ENCODE assay signal across 16 cellular contexts in the genomic region with DNA sequence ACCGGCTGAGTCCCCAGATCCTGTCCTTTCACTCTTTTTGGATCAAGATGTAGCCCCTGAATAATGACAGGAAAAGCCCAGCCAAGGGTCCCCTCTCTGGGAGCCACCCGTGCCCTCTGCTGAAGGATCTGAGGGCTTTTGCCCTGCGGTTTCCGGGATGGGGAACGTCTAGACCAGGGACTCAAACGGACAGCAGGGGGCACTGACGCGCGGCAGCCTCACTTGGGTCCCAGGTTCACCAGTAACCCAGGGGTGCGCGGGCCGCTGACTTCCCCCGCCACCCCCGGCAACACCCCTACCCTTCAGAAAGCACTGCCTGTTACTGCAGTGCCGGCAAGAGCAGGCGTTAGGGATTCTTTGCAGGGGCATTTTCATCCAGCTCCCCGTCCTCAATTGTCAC.
A peak's percentile ranks its signal among the peaks of the same experiment; 100 is the strongest.
DNase-seq lines count a peak whose midpoint lies in the region; ATAC-seq, FAIRE-seq and TF ChIP-seq lines count a peak whose summit lies in the region.
"Had no signal": no experiment of that assay in that cellular context is flagged by ENCODE, and none has a peak within 500 bp of the region (broad histone marks: within the 10 kb centered on the region; RNA-seq: fewer than 3 reads in every experiment).

No MANE protein-coding gene starts in this region.

- H3K27me3 Mint-ChIP-seq in activated CD8-positive, alpha-beta T cell treated with anti-CD3 and anti-CD28 coated beads for 36 hours: peaks cover 2% of the 10 kb centered on the region
- H3K27me3 Mint-ChIP-seq in activated CD8-positive, alpha-beta T cell treated with anti-CD3 and anti-CD28 coated beads, Interleukin-2, amount 10 ng/mL, durations not matched to agents 7 days and 5 days (ENCODE audit: low read depth): no peaks in the 10 kb centered on the region

- H3K27ac Mint-ChIP-seq in activated CD8-positive, alpha-beta T cell treated with anti-CD3 and anti-CD28 coated beads for 36 hours: no peak overlapping the region
- no peak overlapping the region for H3K27ac Mint-ChIP-seq in activated CD8-positive, alpha-beta T cell treated with anti-CD3 and anti-CD28 coated beads, Interleukin-2, amount 10 ng/mL, durations not matched to agents 7 days and 5 days
- H3K27ac Mint-ChIP-seq: activated T-helper 2 cell treated with anti-CD3 and anti-CD28 coated beads, Interferon-gamma antibody, Interleukin-2, Interleukin-4, amounts not matched to agents 10 μg/mL and 5 μg/mL and 100 μg/mL, durations not matched to agents 14 hours and 24 hours and 36 hours; CD8-positive, alpha-beta T cell; natural killer cell; stimulated activated naive CD8-positive, alpha-beta T cell treated with anti-CD3 and anti-CD28 coated beads, Interleukin-15, amount 100 ng/mL, for 72 hours had no signal

- H3K9ac ChIP-seq in MM.1S (ENCODE audit: low read length) (no peak overlapping the region), endothelial cell of umbilical vein (replicated peaks; ENCODE audit: extremely low read depth, insufficient read depth, low read length) (no peak overlapping the region)

- no peak overlapping the region for H3K4me3 Mint-ChIP-seq in activated CD8-positive, alpha-beta T cell treated with anti-CD3 and anti-CD28 coated beads for 36 hours
- H3K4me3 Mint-ChIP-seq in activated CD8-positive, alpha-beta T cell treated with anti-CD3 and anti-CD28 coated beads, Interleukin-2, amount 10 ng/mL, durations not matched to agents 7 days and 5 days: no peak overlapping the region
- H3K4me3 Mint-ChIP-seq: CD8-positive, alpha-beta T cell; natural killer cell; stimulated activated naive CD8-positive, alpha-beta T cell treated with anti-CD3 and anti-CD28 coated beads, Interleukin-15, amount 100 ng/mL, for 72 hours had no signal

- dilution Hi-C loops in endothelial cell of umbilical vein (cut with MboI; ENCODE audit: extremely low pct_ligation_motif_present, low sequenced_read_pairs): no loop called here

- intact Hi-C loops in activated CD8-positive, alpha-beta T cell treated with anti-CD3 and anti-CD28 coated beads for 36 hours (cut with micrococcal nuclease): no loop called here
- intact Hi-C loops in endothelial cell of umbilical vein (cut with micrococcal nuclease) (no loop called here), spleen (cut with DNase I; ENCODE audit: low total_unique reads) (no loop called here)

- TF ChIP-seq POLR2A in endothelial cell of umbilical vein (IDR thresholded peaks at IDR 0.05; ENCODE audit: low read depth, low read length) (no peak), spleen (IDR thresholded peaks at IDR 0.05) (no peak)

- H3K4me1 ChIP-seq in MM.1S (ENCODE audit: low read length): no peaks in the 10 kb centered on the region
- peaks cover 5% of the 10 kb centered on the region for H3K4me1 ChIP-seq in endothelial cell of umbilical vein (ENCODE audit: control insufficient read depth, extremely low read depth, insufficient read depth, low read length)
- H3K4me1 ChIP-seq in spleen: peaks cover 0 to 51% (median 28%) of the 10 kb centered on the region in 6 donors

- no TSS peak for BruUV-seq in endothelial cell of umbilical vein (replicated peaks; lab: Mats Ljungman, UMichigan)

- H3K36me3 Mint-ChIP-seq in activated CD8-positive, alpha-beta T cell treated with anti-CD3 and anti-CD28 coated beads for 36 hours (ENCODE audit: low read depth): no peaks in the 10 kb centered on the region
- no peaks in the 10 kb centered on the region for H3K36me3 Mint-ChIP-seq in activated CD8-positive, alpha-beta T cell treated with anti-CD3 and anti-CD28 coated beads, Interleukin-2, amount 10 ng/mL, durations not matched to agents 7 days and 5 days (ENCODE audit: low read depth)
- H3K36me3 Mint-ChIP-seq: CD8-positive, alpha-beta T cell; natural killer cell had no signal

- H3K4me1 Mint-ChIP-seq in activated CD8-positive, alpha-beta T cell treated with anti-CD3 and anti-CD28 coated beads for 36 hours (ENCODE audit: low read depth): no peaks in the 10 kb centered on the region
- no peaks in the 10 kb centered on the region for H3K4me1 Mint-ChIP-seq in activated CD8-positive, alpha-beta T cell treated with anti-CD3 and anti-CD28 coated beads, Interleukin-2, amount 10 ng/mL, durations not matched to agents 7 days and 5 days (ENCODE audit: low read depth)
- H3K4me1 Mint-ChIP-seq: natural killer cell had no signal

- POLR2A ChIA-PET in activated CD8-positive, alpha-beta T cell treated with anti-CD3 and anti-CD28 coated beads for 36 hours (lab: Charles Lee): no interaction called here
- POLR2A ChIA-PET in activated CD8-positive, alpha-beta T cell treated with anti-CD3 and anti-CD28 coated beads, Interleukin-2, amount 10 ng/mL, durations not matched to agents 7 days and 5 days (lab: Charles Lee): no interaction called here
- POLR2A ChIA-PET in endothelial cell of umbilical vein (lab: Charles Lee): no interaction called here

- peak; percentile 27 for TF ChIP-seq CTCF in activated CD8-positive, alpha-beta T cell treated with anti-CD3 and anti-CD28 coated beads for 36 hours (IDR thresholded peaks at IDR 0.05)
- TF ChIP-seq CTCF in MM.1S (IDR thresholded peaks at IDR 0.05; ENCODE audit: low read length) (peak; percentile 37), endothelial cell of umbilical vein (IDR thresholded peaks at IDR 0.05; ENCODE audit: extremely low read depth in 1 of 2, insufficient read depth in 1 of 2, low read depth in 1 of 2, low read length in 2 of 2) (peak; percentile 11 to 39), spleen (IDR thresholded peaks at IDR 0.05 in 8 of 11, conservative IDR thresholded peaks at IDR 0.05 in 3 of 11) (peak in 7 of 11 experiments; percentile 8 to 56 (median 37))

- CTCF ChIA-PET in activated CD8-positive, alpha-beta T cell treated with anti-CD3 and anti-CD28 coated beads for 36 hours (lab: Charles Lee): interaction anchor here (0.8 to 1.3 kb wide), 2 partner anchors 77 to 332 kb away, joined by 3 to 4 read pairs; no protein-coding TSS in a partner anchor
- CTCF ChIA-PET in activated CD8-positive, alpha-beta T cell treated with anti-CD3 and anti-CD28 coated beads, Interleukin-2, amount 10 ng/mL, durations not matched to agents 7 days and 5 days (lab: Charles Lee): no interaction called here
- CTCF ChIA-PET in endothelial cell of umbilical vein (lab: Charles Lee): interaction anchor here (1.0 to 2.2 kb wide), 3 partner anchors 10 to 332 kb away, joined by 3 to 5 read pairs (median 4); no protein-coding TSS in a partner anchor

- H4K20me1 ChIP-seq in MM.1S (ENCODE audit: insufficient read depth, low read length): no peaks in the 10 kb centered on the region
- no peaks in the 10 kb centered on the region for H4K20me1 ChIP-seq in endothelial cell of umbilical vein (replicated peaks; ENCODE audit: control insufficient read depth, extremely low read depth, insufficient read depth, low read length)

- no peak for ATAC-seq in activated CD8-positive, alpha-beta T cell treated with anti-CD3 and anti-CD28 coated beads for 36 hours
- no peak for ATAC-seq in activated CD8-positive, alpha-beta T cell treated with anti-CD3 and anti-CD28 coated beads, Interleukin-2, amount 10 ng/mL, durations not matched to agents 7 days and 5 days
- ATAC-seq in GM21381 (IDR thresholded peaks at IDR 0.05; ENCODE audit: unreplicated experiment): no peak
- ATAC-seq: CD8-positive, alpha-beta T cell; natural killer cell; stimulated activated naive CD8-positive, alpha-beta T cell treated with anti-CD3 and anti-CD28 coated beads, Interleukin-15, amount 100 ng/mL, for 72 hours had no signal

- H3K36me3 ChIP-seq in MM.1S (replicated peaks; ENCODE audit: insufficient read depth, low read length): no peaks in the 10 kb centered on the region
- H3K36me3 ChIP-seq in endothelial cell of umbilical vein (ENCODE audit: control insufficient read depth in 2 of 2, extremely low read depth in 1 of 2, insufficient read depth in 2 of 2, low read length in 2 of 2): peaks cover 0 to 20% of the 10 kb centered on the region in 2 experiments
- H3K36me3 ChIP-seq in spleen: peaks cover 0 to 10% (median 0%) of the 10 kb centered on the region in 6 donors

- H3K9me2 ChIP-seq in MM.1S (replicated peaks; ENCODE audit: insufficient read depth, low read length): no peaks in the 10 kb centered on the region

- H3F3A ChIP-seq in MM.1S (ENCODE audit: insufficient read depth, low read length): no peaks in the 10 kb centered on the region

- WGBS in spleen, 5 donors: 52 to 96% (median 71%) methylated on average over 5 to 17 of the region's 17 CpGs

- H3K79me2 ChIP-seq in MM.1S (ENCODE audit: low read length) (no peaks in the 10 kb centered on the region), endothelial cell of umbilical vein (ENCODE audit: control insufficient read depth, insufficient read depth, low read length) (no peaks in the 10 kb centered on the region)

- H3K27ac ChIP-seq in MM.1S (ENCODE audit: low read length): no peak overlapping the region
- H3K27ac ChIP-seq in endothelial cell of umbilical vein (ENCODE audit: insufficient read depth, low read depth, low read length): no peak overlapping the region
- peak overlapping the region in 3 of 8 donors; percentile 6 to 50 (median 15) for H3K27ac ChIP-seq in spleen

- no peaks in the 10 kb centered on the region for H3K9me3 ChIP-seq in MM.1S (replicated peaks; ENCODE audit: insufficient read depth, low read length)
- no peaks in the 10 kb centered on the region for H3K9me3 ChIP-seq in endothelial cell of umbilical vein (replicated peaks; ENCODE audit: control insufficient read depth, insufficient read depth, low read length)
- no peaks in the 10 kb centered on the region for H3K9me3 ChIP-seq in spleen

- no peak for FAIRE-seq in endothelial cell of umbilical vein (lab: Jason Lieb, UNC)

- H2AFZ ChIP-seq in MM.1S (ENCODE audit: low read length) (no peak overlapping the region), endothelial cell of umbilical vein (ENCODE audit: low read depth, low read length) (no peak overlapping the region)

- peaks cover 100% of the 10 kb centered on the region for H3K27me3 ChIP-seq in MM.1S (replicated peaks; ENCODE audit: insufficient read depth, low read length)
- no peaks in the 10 kb centered on the region for H3K27me3 ChIP-seq in endothelial cell of umbilical vein (ENCODE audit: control insufficient read depth in 2 of 2, insufficient read depth in 2 of 2, low read length in 2 of 2)
- peaks cover 0 to 33% (median 0%) of the 10 kb centered on the region in 7 donors for H3K27me3 ChIP-seq in spleen (replicated peaks in 1 of 7)

- no peaks in the 10 kb centered on the region for H3K9me3 Mint-ChIP-seq in activated CD8-positive, alpha-beta T cell treated with anti-CD3 and anti-CD28 coated beads for 36 hours
- no peaks in the 10 kb centered on the region for H3K9me3 Mint-ChIP-seq in activated CD8-positive, alpha-beta T cell treated with anti-CD3 and anti-CD28 coated beads, Interleukin-2, amount 10 ng/mL, durations not matched to agents 7 days and 5 days (ENCODE audit: insufficient read depth)
- H3K9me3 Mint-ChIP-seq: activated T-helper 2 cell treated with anti-CD3 and anti-CD28 coated beads, Interferon-gamma antibody, Interleukin-2, Interleukin-4, amounts not matched to agents 10 μg/mL and 5 μg/mL and 100 μg/mL, durations not matched to agents 14 hours and 24 hours and 36 hours; CD8-positive, alpha-beta T cell; natural killer cell; stimulated activated naive CD8-positive, alpha-beta T cell treated with anti-CD3 and anti-CD28 coated beads, Interleukin-15, amount 100 ng/mL, for 72 hours had no signal

- peak; percentile 30 for DNase-seq in activated CD8-positive, alpha-beta T cell treated with anti-CD3 and anti-CD28 coated beads for 36 hours
- DNase-seq in activated CD8-positive, alpha-beta T cell treated with anti-CD3 and anti-CD28 coated beads, Interleukin-2, amount 10 ng/mL, durations not matched to agents 7 days and 5 days: no peak
- DNase-seq in MM.1S (peak; percentile 10), endothelial cell of umbilical vein (ENCODE audit: low read depth, low spot score) (no peak), spleen (no peak), middle frontal gyrus (ENCODE audit: extremely low spot score, low spot score) (no peak)
- DNase-seq in activated naive CD4-positive, alpha-beta T cell (lab: John Stamatoyannopoulos, UW): no peak
- DNase-seq: CD8-positive, alpha-beta T cell; dorsolateral prefrontal cortex; natural killer cell; NCI-H1092; NK-92 treated with Interleukin-12 subunit alpha and Interleukin-12 subunit beta, amount 100 ng/mL, for 24 hours; stimulated activated naive CD8-positive, alpha-beta T cell treated with anti-CD3 and anti-CD28 coated beads, Interleukin-15, amount 100 ng/mL, for 72 hours; T1000 had no signal

- no peak overlapping the region for H3K4me2 ChIP-seq in MM.1S (ENCODE audit: low read depth, low read length)
- no peak overlapping the region for H3K4me2 ChIP-seq in endothelial cell of umbilical vein (ENCODE audit: insufficient read depth, low read length)

- H3K4me3 ChIP-seq in MM.1S (ENCODE audit: low read length) (no peak overlapping the region), endothelial cell of umbilical vein (replicated peaks in 1 of 3; ENCODE audit: insufficient read depth in 1 of 3, low read depth in 1 of 3, low read length in 3 of 3) (no peak overlapping the region), spleen (no peak overlapping the region)
- H3K4me3 ChIP-seq: dorsolateral prefrontal cortex had no signal

- H3K9me1 ChIP-seq in endothelial cell of umbilical vein (replicated peaks; ENCODE audit: control insufficient read depth, extremely low read depth, insufficient read depth, low read length): no peaks in the 10 kb centered on the region

Comparison
In these comparisons a context has a peak if more than half of its experiments do, and no peak if none do; other contexts are left out.
1. DNase-seq: peak in activated CD8-positive, alpha-beta T cell treated with anti-CD3 and anti-CD28 coated beads for 36 hours (single experiment) and MM.1S (single experiment); none in activated CD8-positive, alpha-beta T cell treated with anti-CD3 and anti-CD28 coated beads, Interleukin-2, amount 10 ng/mL, durations not matched to agents 7 days and 5 days (single experiment), endothelial cell of umbilical vein (single experiment), spleen (single experiment), middle frontal gyrus (single experiment) and activated naive CD4-positive, alpha-beta T cell (0 of 4).
2. Peak in every context shown above with its lines, with median percentiles within 50 percentile points of each other: CTCF ChIP-seq.